Comparison of ENCODE assay signal across 9 cellular contexts in the genomic region with DNA sequence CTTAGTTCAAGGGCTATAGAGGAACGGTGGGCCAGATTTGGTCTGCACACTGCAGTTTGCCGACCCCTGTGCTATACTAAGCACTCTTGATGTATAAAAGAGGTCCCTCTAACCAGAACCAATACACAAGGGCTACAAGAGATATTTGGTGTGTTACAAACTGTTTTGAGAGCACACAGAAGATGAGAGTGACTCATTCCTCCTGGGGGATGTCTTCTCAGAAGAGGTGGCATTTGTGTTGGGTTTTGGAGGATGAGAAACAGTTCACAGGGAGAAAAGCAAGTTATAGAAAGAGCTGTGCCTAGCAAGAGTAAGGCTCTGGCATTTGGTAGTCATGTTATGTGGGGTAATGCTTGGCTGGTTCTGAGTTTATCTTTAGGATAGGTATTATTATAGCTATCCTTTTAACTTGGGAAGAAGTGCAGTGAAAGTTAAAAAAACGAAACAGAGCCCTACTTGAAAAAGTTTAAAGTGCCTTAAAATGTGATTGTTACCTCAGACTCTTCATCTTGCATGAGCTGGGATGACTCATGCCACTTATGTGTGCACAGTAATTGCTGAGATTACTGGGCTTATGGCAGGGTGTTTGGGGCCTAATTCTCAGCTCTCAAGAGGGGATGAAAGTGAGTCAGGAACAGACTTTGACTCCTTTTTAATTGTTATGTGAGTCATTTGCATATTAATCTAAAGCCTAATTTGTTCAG.
DNase-seq lines count a peak whose midpoint lies in the region; TF ChIP-seq lines count a peak whose summit lies in the region.
"Had no signal": no experiment of that assay in that cellular context is flagged by ENCODE, and none has a peak within 500 bp of the region (broad histone marks: within the 10 kb centered on the region; RNA-seq: fewer than 3 reads in every experiment).

No MANE protein-coding gene starts in this region.

- H3K4me3 Mint-ChIP-seq in type B pancreatic cell: no peak overlapping the region

- H3K4me1 ChIP-seq in tibial artery: no peaks in the 10 kb centered on the region

- H3K27ac ChIP-seq in tibial artery: no peak overlapping the region

- no peaks in the 10 kb centered on the region for H3K4me1 Mint-ChIP-seq in type B pancreatic cell (ENCODE audit: unreplicated experiment)

- intact Hi-C loops in posterior vena cava (cut with DNase I) (no loop called here), tibial artery (cut with DNase I; ENCODE audit: low total_unique reads) (no loop called here)

- H3K36me3 Mint-ChIP-seq in type B pancreatic cell: no peaks in the 10 kb centered on the region

- H3K9me3 ChIP-seq in tibial artery: no peaks in the 10 kb centered on the region

- H3K9me3 Mint-ChIP-seq in type B pancreatic cell: no peaks in the 10 kb centered on the region

- TF ChIP-seq CTCF in tibial artery (IDR thresholded peaks at IDR 0.05) (no peak), type B pancreatic cell (conservative IDR thresholded peaks at IDR 0.05) (no peak)

- peaks cover 7% of the 10 kb centered on the region for H3K27me3 Mint-ChIP-seq in type B pancreatic cell

- no peak overlapping the region for H3K4me3 ChIP-seq in tibial artery

- no peak overlapping the region for H3K27ac Mint-ChIP-seq in type B pancreatic cell

- H3K36me3 ChIP-seq in tibial artery: no peaks in the 10 kb centered on the region

- peak in 2 of 3 donors; percentile 35 to 46 for DNase-seq in stimulated activated CD4-positive, alpha-beta T cell treated with anti-CD3 and anti-CD28 coated beads, Interleukin-12 subunit alpha, Interleukin-12 subunit beta, amount 100 ng/mL, for 48 hours (ENCODE audit: low read depth in 2 of 3, low spot score in 1 of 3)
- DNase-seq in stimulated activated CD4-positive, alpha-beta T cell treated with anti-CD3 and anti-CD28 coated beads, Interleukin-12 subunit alpha, Interleukin-12 subunit beta, amount 100 ng/mL, for 4 hours: no peak
- DNase-seq in OCI-M1 (lab: John Stamatoyannopoulos, UW): peak; percentile 44
- peak; percentile 13 for DNase-seq in fibroblast of gingiva (ENCODE audit: low read depth)
- no peak for DNase-seq in posterior vena cava (ENCODE audit: low spot score)
- no peak for DNase-seq in tibial artery
- no peak for DNase-seq in activated CD8-positive, alpha-beta memory T cell treated with anti-CD3 and anti-CD28 coated beads, Interleukin-2, amount 50 U/mL, for 48 hours
- no peak for DNase-seq in type B pancreatic cell (ENCODE audit: extremely low spot score, unreplicated experiment)
- DNase-seq: left cardiac atrium had no signal

- H3K27me3 ChIP-seq in tibial artery: no peaks in the 10 kb centered on the region

Comparison
In these comparisons a context has a peak if more than half of its experiments do, and no peak if none do; other contexts are left out.
1. DNase-seq: peak in stimulated activated CD4-positive, alpha-beta T cell treated with anti-CD3 and anti-CD28 coated beads, Interleukin-12 subunit alpha, Interleukin-12 subunit beta, amount 100 ng/mL, for 48 hours (2 of 3), OCI-M1 (single experiment) and fibroblast of gingiva (single experiment); none in stimulated activated CD4-positive, alpha-beta T cell treated with anti-CD3 and anti-CD28 coated beads, Interleukin-12 subunit alpha, Interleukin-12 subunit beta, amount 100 ng/mL, for 4 hours (single experiment), posterior vena cava (single experiment), tibial artery (0 of 2), activated CD8-positive, alpha-beta memory T cell treated with anti-CD3 and anti-CD28 coated beads, Interleukin-2, amount 50 U/mL, for 48 hours (single experiment) and type B pancreatic cell (single experiment).